Comparison of ENCODE assay signal across 9 cellular contexts in genomic region chr1:1250828-1251284, GRCh38. TPM values are rescaled to one million over a fixed set of nuclear protein-coding genes. Genes with fewer than 3 reads are reported as not detected.
DNase-seq lines count a peak whose midpoint lies in the region; ATAC-seq and TF ChIP-seq lines count a peak whose summit lies in the region.
"Had no signal": no experiment of that assay in that cellular context is flagged by ENCODE, and none has a peak within 500 bp of the region (broad histone marks: within the 10 kb centered on the region; RNA-seq: fewer than 3 reads in every experiment).

No MANE protein-coding gene starts in this region.

- CTCF ChIA-PET in CD8-positive, alpha-beta memory T cell (lab: Charles Lee) = interaction anchor here (1.0 to 1.2 kb wide), 4 partner anchors 23 to 129 kb away, joined by 3 to 6 read pairs (median 4); no protein-coding TSS in a partner anchor
- CTCF ChIA-PET in activated CD4-positive, alpha-beta memory T cell treated with anti-CD3 and anti-CD28 coated beads, Interleukin-2, amount 10 ng/mL, durations not matched to agents 7 days and 5 days (lab: Charles Lee) = interaction anchor here (0.7 to 2.0 kb wide), 8 partner anchors 121 to 254 kb away, joined by 3 to 20 read pairs (median 4); partner anchors contain the start of gene C1orf159
- CTCF ChIA-PET in HEK293T (lab: Yijun Ruan, JAX) = interaction anchor here (0.7 to 1.1 kb wide), 5 partner anchors 41 to 265 kb away, joined by 3 to 4 read pairs (median 3); no protein-coding TSS in a partner anchor

- peaks cover 1% of the 10 kb centered on the region for H3K27me3 ChIP-seq in CD8-positive, alpha-beta memory T cell (ENCODE audit: insufficient read depth, low read length, poor library complexity, severe bottlenecking)
- H3K27me3 ChIP-seq in lower lobe of right lung (ENCODE audit: low read depth) (peaks cover 19% of the 10 kb centered on the region), transverse colon (peaks cover 24% of the 10 kb centered on the region)

- no peaks in the 10 kb centered on the region for H3K36me3 ChIP-seq in CD8-positive, alpha-beta memory T cell (ENCODE audit: insufficient read depth, low read length)
- peaks cover 34% of the 10 kb centered on the region for H3K36me3 ChIP-seq in lower lobe of right lung
- peaks cover 0 to 13% (median 5%) of the 10 kb centered on the region in 4 donors for H3K36me3 ChIP-seq in transverse colon

- no peak for TF ChIP-seq EP300 in transverse colon (IDR thresholded peaks at IDR 0.05; ENCODE audit: low read depth)

- H3K9me3 ChIP-seq in CD8-positive, alpha-beta memory T cell (ENCODE audit: low read length) = no peaks in the 10 kb centered on the region
- H3K9me3 ChIP-seq in lower lobe of right lung (no peaks in the 10 kb centered on the region), transverse colon (no peaks in the 10 kb centered on the region)

- H3K27ac ChIP-seq in CD8-positive, alpha-beta memory T cell (ENCODE audit: low read depth, low read length) = no peak overlapping the region
- H3K27ac ChIP-seq in lower lobe of right lung = no peak overlapping the region
- no peak overlapping the region for H3K27ac ChIP-seq in transverse colon
- H3K27ac ChIP-seq: cardiac muscle cell had no signal

- TF ChIP-seq POLR2A in transverse colon (IDR thresholded peaks at IDR 0.05) = no peak

- intact Hi-C loops in lower lobe of right lung (cut with DNase I) (no loop called here), transverse colon (cut with DNase I; ENCODE audit: low total_unique reads) (no loop called here)

- ATAC-seq in HG03565 (IDR thresholded peaks at IDR 0.05; ENCODE audit: unreplicated experiment) (peak; percentile 62), lower lobe of right lung (peak; percentile 12)

- H3K4me1 Mint-ChIP-seq in CD8-positive, alpha-beta memory T cell = peaks cover 3 to 14% (median 13%) of the 10 kb centered on the region in 3 donors
- H3K4me1 Mint-ChIP-seq in activated CD4-positive, alpha-beta memory T cell treated with anti-CD3 and anti-CD28 coated beads, Interleukin-2, amount 10 ng/mL, durations not matched to agents 7 days and 5 days = peaks cover 16% of the 10 kb centered on the region

- H3K36me3 Mint-ChIP-seq in CD8-positive, alpha-beta memory T cell = peaks cover 0 to 28% (median 2%) of the 10 kb centered on the region in 3 donors
- H3K36me3 Mint-ChIP-seq in activated CD4-positive, alpha-beta memory T cell treated with anti-CD3 and anti-CD28 coated beads, Interleukin-2, amount 10 ng/mL, durations not matched to agents 7 days and 5 days (ENCODE audit: low read depth) = peaks cover 18% of the 10 kb centered on the region

- H3K27ac Mint-ChIP-seq in CD8-positive, alpha-beta memory T cell = peak overlapping the region; percentile 50 to 97 (median 90)
- peak overlapping the region; percentile 54 for H3K27ac Mint-ChIP-seq in activated CD4-positive, alpha-beta memory T cell treated with anti-CD3 and anti-CD28 coated beads, Interleukin-2, amount 10 ng/mL, durations not matched to agents 7 days and 5 days

- H3K4me3 ChIP-seq in CD8-positive, alpha-beta memory T cell (ENCODE audit: low read length) = peak overlapping the region; percentile 7
- H3K4me3 ChIP-seq in lower lobe of right lung (no peak overlapping the region), transverse colon (no peak overlapping the region)
- H3K4me3 ChIP-seq: cardiac muscle cell had no signal

- peak in 4 of 5 donors; percentile 50 to 82 (median 66) for DNase-seq in CD8-positive, alpha-beta memory T cell
- peak; percentile 82 for DNase-seq in activated CD4-positive, alpha-beta memory T cell treated with anti-CD3 and anti-CD28 coated beads, Interleukin-2, amount 10 ng/mL, durations not matched to agents 7 days and 5 days
- DNase-seq in lower lobe of right lung = no peak
- no peak for DNase-seq in NK-92 treated with Interleukin-12 subunit alpha and Interleukin-12 subunit beta, amount 100 ng/mL, for 24 hours (lab: John Stamatoyannopoulos, UW)
- no peak for DNase-seq in transverse colon
- DNase-seq in NOMO-1 treated with dmso at 0.1 percent for 144 hours (lab: John Stamatoyannopoulos, UW; ENCODE audit: unreplicated experiment) = no peak
- DNase-seq in HEK293T (ENCODE audit: extremely low spot score) = no peak

- H3K4me3 Mint-ChIP-seq in CD8-positive, alpha-beta memory T cell = peak overlapping the region in 6 of 7 donors; percentile 0 to 69 (median 55)
- no peak overlapping the region for H3K4me3 Mint-ChIP-seq in activated CD4-positive, alpha-beta memory T cell treated with anti-CD3 and anti-CD28 coated beads, Interleukin-2, amount 10 ng/mL, durations not matched to agents 7 days and 5 days

- H3K4me1 ChIP-seq in CD8-positive, alpha-beta memory T cell (ENCODE audit: insufficient read depth, low read length) = peaks cover 13% of the 10 kb centered on the region
- no peaks in the 10 kb centered on the region for H3K4me1 ChIP-seq in lower lobe of right lung
- H3K4me1 ChIP-seq in transverse colon = peaks cover 3 to 14% (median 6%) of the 10 kb centered on the region in 4 donors

- in situ Hi-C loops in transverse colon (cut with MboI; ENCODE audit: low pct_ligation_motif_present in 1 of 4, low pct_unique_long_range_greater_than_20kb in 1 of 4, low sequenced_read_pairs in 3 of 4) = loop anchor here in 1 of 4 donors (25.0 kb wide), 1 partner anchor 139 kb away; the partner anchor contains the start of gene C1orf159

- WGBS in transverse colon (ENCODE audit: low coverage in 1 of 2), 2 donors = 72% methylated on average over 16 of the region's 16 CpGs; no CpG with 5 or more reads in 1 of the 2 donors

- H3K9me3 Mint-ChIP-seq in CD8-positive, alpha-beta memory T cell = no peaks in the 10 kb centered on the region
- H3K9me3 Mint-ChIP-seq in activated CD4-positive, alpha-beta memory T cell treated with anti-CD3 and anti-CD28 coated beads, Interleukin-2, amount 10 ng/mL, durations not matched to agents 7 days and 5 days = no peaks in the 10 kb centered on the region

- H3K27me3 Mint-ChIP-seq in CD8-positive, alpha-beta memory T cell = no peaks in the 10 kb centered on the region
- H3K27me3 Mint-ChIP-seq in activated CD4-positive, alpha-beta memory T cell treated with anti-CD3 and anti-CD28 coated beads, Interleukin-2, amount 10 ng/mL, durations not matched to agents 7 days and 5 days = peaks cover 4% of the 10 kb centered on the region

- POLR2A ChIA-PET in CD8-positive, alpha-beta memory T cell (lab: Charles Lee) = no interaction called here
- POLR2A ChIA-PET in activated CD4-positive, alpha-beta memory T cell treated with anti-CD3 and anti-CD28 coated beads, Interleukin-2, amount 10 ng/mL, durations not matched to agents 7 days and 5 days (lab: Charles Lee) = interaction anchor here (1.0 to 1.5 kb wide), 5 partner anchors 10 to 54 kb away, joined by 3 to 7 read pairs (median 5); partner anchors contain the start of genes B3GALT6 and SDF4
- POLR2A ChIA-PET in HEK293T (lab: Yijun Ruan, JAX) = interaction anchor here (1.0 to 1.3 kb wide), 2 partner anchors 23 to 24 kb away, joined by 3 read pairs; partner anchors contain the start of gene UBE2J2

- TF ChIP-seq CTCF in lower lobe of right lung (IDR thresholded peaks at IDR 0.05) (no peak), transverse colon (IDR thresholded peaks at IDR 0.05) (no peak)

TF ChIP-seq in HEK293T, 16 proteins besides CTCF, POLR2A, EP300 and RAD21 (continues in another document):
- TF ChIP-seq SP1 (IDR thresholded peaks at IDR 0.05) = no peak
- no peak for TF ChIP-seq SUZ12 (IDR thresholded peaks at IDR 0.05)
- TF ChIP-seq CTBP1 (IDR thresholded peaks at IDR 0.05; ENCODE audit: borderline replicate concordance) = no peak
- no peak for TF ChIP-seq FOXA1 (IDR thresholded peaks at IDR 0.05)
- no peak for TF ChIP-seq TARDBP (IDR thresholded peaks at IDR 0.05)
- TF ChIP-seq L3MBTL2 (conservative IDR thresholded peaks at IDR 0.05) = no peak
- TF ChIP-seq, protein P1, sequence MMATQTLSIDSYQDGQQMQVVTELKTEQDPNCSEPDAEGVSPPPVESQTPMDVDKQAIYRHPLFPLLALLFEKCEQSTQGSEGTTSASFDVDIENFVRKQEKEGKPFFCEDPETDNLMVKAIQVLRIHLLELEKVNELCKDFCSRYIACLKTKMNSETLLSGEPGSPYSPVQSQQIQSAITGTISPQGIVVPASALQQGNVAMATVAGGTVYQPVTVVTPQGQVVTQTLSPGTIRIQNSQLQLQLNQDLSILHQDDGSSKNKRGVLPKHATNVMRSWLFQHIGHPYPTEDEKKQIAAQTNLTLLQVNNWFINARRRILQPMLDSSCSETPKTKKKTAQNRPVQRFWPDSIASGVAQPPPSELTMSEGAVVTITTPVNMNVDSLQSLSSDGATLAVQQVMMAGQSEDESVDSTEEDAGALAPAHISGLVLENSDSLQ (IDR thresholded peaks at IDR 0.05) = no peak
- TF ChIP-seq FOXM1 (IDR thresholded peaks at IDR 0.05; ENCODE audit: borderline replicate concordance) = no peak

RNA-seq across cellular contexts. Expression of gene C1QTNF12, which starts 4.3 kb away (rescaled TPM):
- 1 to 10 TPM in 1 of 2 experiments, under 1 TPM in 1; 0.51 to 1.1 TPM for total RNA-seq in CD8-positive, alpha-beta memory T cell
- polyA plus RNA-seq in CD8-positive, alpha-beta memory T cell = not detected
- 1 to 10 TPM; 2.0 to 4.2 TPM for total RNA-seq in activated CD4-positive, alpha-beta memory T cell treated with anti-CD3 and anti-CD28 coated beads, Interleukin-2, amount 10 ng/mL, durations not matched to agents 7 days and 5 days
- total RNA-seq in lower lobe of right lung = 1.2 TPM
- total RNA-seq in transverse colon = 10 to 100 TPM in 3 of 4 donors, not detected in 1; 11.9 to 52.8 (median 15.7) TPM
- polyA plus RNA-seq: cardiac muscle cell had no signal

RNA-seq across cellular contexts. Expression of gene B3GALT6, which starts 18.8 kb away (rescaled TPM):
- 10 to 100 TPM; 23.7 to 24.1 TPM for total RNA-seq in CD8-positive, alpha-beta memory T cell
- polyA plus RNA-seq in CD8-positive, alpha-beta memory T cell = 16.4 TPM
- total RNA-seq in activated CD4-positive, alpha-beta memory T cell treated with anti-CD3 and anti-CD28 coated beads, Interleukin-2, amount 10 ng/mL, durations not matched to agents 7 days and 5 days = 10 to 100 TPM; 13.3 to 14.4 TPM
- 13.7 TPM for total RNA-seq in lower lobe of right lung
- 10 to 100 TPM in 3 of 4 donors, 1 to 10 TPM in 1; 8.5 to 24.9 (median 12.2) TPM for total RNA-seq in transverse colon

RNA-seq across cellular contexts. Expression of gene SDF4, which starts 19.1 kb away (rescaled TPM):
- 100 to 1,000 TPM; 158 to 169 TPM for total RNA-seq in CD8-positive, alpha-beta memory T cell
- polyA plus RNA-seq in CD8-positive, alpha-beta memory T cell = 108 TPM
- 100 to 1,000 TPM; 181 TPM for total RNA-seq in activated CD4-positive, alpha-beta memory T cell treated with anti-CD3 and anti-CD28 coated beads, Interleukin-2, amount 10 ng/mL, durations not matched to agents 7 days and 5 days
- 127 TPM for total RNA-seq in lower lobe of right lung
- 100 to 1,000 TPM; 153 to 267 (median 226) TPM for total RNA-seq in transverse colon

RNA-seq across cellular contexts. Expression of gene UBE2J2, which starts 22.8 kb away (rescaled TPM):
- 10 to 100 TPM; 76.7 to 79.3 TPM for total RNA-seq in CD8-positive, alpha-beta memory T cell
- 79.7 TPM for polyA plus RNA-seq in CD8-positive, alpha-beta memory T cell
- 10 to 100 TPM; 62.4 to 63.5 TPM for total RNA-seq in activated CD4-positive, alpha-beta memory T cell treated with anti-CD3 and anti-CD28 coated beads, Interleukin-2, amount 10 ng/mL, durations not matched to agents 7 days and 5 days
- total RNA-seq in lower lobe of right lung = 49.9 TPM
- total RNA-seq in transverse colon = 100 to 1,000 TPM in 1 of 4 donors, 10 to 100 TPM in 3; 49.6 to 110 (median 59.1) TPM

RNA-seq across cellular contexts. Expression of gene SCNN1D, which starts 29.4 kb away (rescaled TPM):
- total RNA-seq in CD8-positive, alpha-beta memory T cell = 1 to 10 TPM; 2.9 to 5.0 TPM
- polyA plus RNA-seq in CD8-positive, alpha-beta memory T cell = 0.09 TPM
- total RNA-seq in activated CD4-positive, alpha-beta memory T cell treated with anti-CD3 and anti-CD28 coated beads, Interleukin-2, amount 10 ng/mL, durations not matched to agents 7 days and 5 days = 1 to 10 TPM; 3.9 to 4.4 TPM
- total RNA-seq in lower lobe of right lung = 4.3 TPM
- total RNA-seq in transverse colon = 1 to 10 TPM; 1.5 to 3.5 (median 2.4) TPM

Comparison
In these comparisons a context has a peak if more than half of its experiments do, and no peak if none do; other contexts are left out.
1. DNase-seq: peak in CD8-positive, alpha-beta memory T cell (4 of 5) and activated CD4-positive, alpha-beta memory T cell treated with anti-CD3 and anti-CD28 coated beads, Interleukin-2, amount 10 ng/mL, durations not matched to agents 7 days and 5 days (single experiment); none in lower lobe of right lung (single experiment), NK-92 treated with Interleukin-12 subunit alpha and Interleukin-12 subunit beta, amount 100 ng/mL, for 24 hours (single experiment), transverse colon (single experiment), NOMO-1 treated with dmso at 0.1 percent for 144 hours (single experiment) and HEK293T (single experiment).